ENCODE assay signal across 18 cellular contexts in genomic region chr6:113662049-113662655, GRCh38.
DNase-seq lines count a peak whose midpoint lies in the region; ATAC-seq, FAIRE-seq and TF ChIP-seq lines count a peak whose summit lies in the region.
"Had no signal": no experiment of that assay in that cellular context is flagged by ENCODE, and none has a peak within 500 bp of the region (broad histone marks: within the 10 kb centered on the region; RNA-seq: fewer than 3 reads in every experiment).

No MANE protein-coding gene starts in this region.

- peaks cover 0 to 2% (median 0%) of the 10 kb centered on the region in 7 donors for H3K9me3 Mint-ChIP-seq in CD14-positive monocyte
- H3K9me3 Mint-ChIP-seq: CD4-positive, alpha-beta T cell had no signal

- H3K27ac ChIP-seq in endothelial cell of umbilical vein (ENCODE audit: insufficient read depth, low read depth, low read length) = peak overlapping the region; percentile 64
- H3K27ac ChIP-seq: GM23248 had no signal

- no TSS peak for BruUV-seq in endothelial cell of umbilical vein (replicated peaks; lab: Mats Ljungman, UMichigan)

- no peaks in the 10 kb centered on the region for H3K27me3 ChIP-seq in endothelial cell of umbilical vein (ENCODE audit: control insufficient read depth in 2 of 2, insufficient read depth in 2 of 2, low read length in 2 of 2)

- no peaks in the 10 kb centered on the region for H3K9me3 ChIP-seq in endothelial cell of umbilical vein (replicated peaks; ENCODE audit: control insufficient read depth, insufficient read depth, low read length)

- no peak for TF ChIP-seq POLR2A in endothelial cell of umbilical vein (IDR thresholded peaks at IDR 0.05; ENCODE audit: low read depth, low read length)

- H3K9ac ChIP-seq in endothelial cell of umbilical vein (replicated peaks; ENCODE audit: extremely low read depth, insufficient read depth, low read length) = no peak overlapping the region
- H3K9ac ChIP-seq: GM23248 had no signal

- peaks cover 0 to 3% (median 0%) of the 10 kb centered on the region in 3 donors for H3K27me3 Mint-ChIP-seq in CD14-positive monocyte (ENCODE audit: low read depth in 3 of 3)

- H3K36me3 ChIP-seq in endothelial cell of umbilical vein (ENCODE audit: control insufficient read depth in 2 of 2, extremely low read depth in 1 of 2, insufficient read depth in 2 of 2, low read length in 2 of 2) = no peaks in the 10 kb centered on the region

- H3K79me2 ChIP-seq in endothelial cell of umbilical vein (ENCODE audit: control insufficient read depth, insufficient read depth, low read length) = no peaks in the 10 kb centered on the region

- peaks cover 13% of the 10 kb centered on the region for H3K4me1 Mint-ChIP-seq in CD14-positive monocyte

- H2AFZ ChIP-seq in endothelial cell of umbilical vein (ENCODE audit: low read depth, low read length) = peak overlapping the region; percentile 61
- H2AFZ ChIP-seq: GM23248 had no signal

- dilution Hi-C loops in endothelial cell of umbilical vein (cut with MboI; ENCODE audit: extremely low pct_ligation_motif_present, low sequenced_read_pairs) = no loop called here

- H3K4me1 ChIP-seq in endothelial cell of umbilical vein (ENCODE audit: control insufficient read depth, extremely low read depth, insufficient read depth, low read length) = peaks cover 14% of the 10 kb centered on the region

- no peak overlapping the region for H3K4me3 Mint-ChIP-seq in CD14-positive monocyte
- H3K4me3 Mint-ChIP-seq: CD4-positive, alpha-beta T cell had no signal

- H4K20me1 ChIP-seq in endothelial cell of umbilical vein (replicated peaks; ENCODE audit: control insufficient read depth, extremely low read depth, insufficient read depth, low read length) = no peaks in the 10 kb centered on the region

- CTCF ChIA-PET in endothelial cell of umbilical vein (lab: Charles Lee) = interaction anchor here (0.6 to 1.0 kb wide), 3 partner anchors 13 to 32 kb away, joined by 3 to 4 read pairs (median 3); no protein-coding TSS in a partner anchor

- TF ChIP-seq CTCF in CD14-positive monocyte (IDR thresholded peaks at IDR 0.05) (no peak), endothelial cell of umbilical vein (IDR thresholded peaks at IDR 0.05; ENCODE audit: extremely low read depth in 1 of 2, insufficient read depth in 1 of 2, low read depth in 1 of 2, low read length in 2 of 2) (no peak)

- peak overlapping the region in 1 of 7 donors; percentile 58 for H3K27ac Mint-ChIP-seq in CD14-positive monocyte
- H3K27ac Mint-ChIP-seq: CD4-positive, alpha-beta T cell had no signal

- intact Hi-C loops in CD14-positive monocyte (cut with micrococcal nuclease) (no loop called here), endothelial cell of umbilical vein (cut with micrococcal nuclease) (no loop called here)

- peak; percentile 48 for FAIRE-seq in endothelial cell of umbilical vein (lab: Jason Lieb, UNC)
- FAIRE-seq: A204.1, G401.6 had no signal

- peak overlapping the region; percentile 83 for H3K4me2 ChIP-seq in endothelial cell of umbilical vein (ENCODE audit: insufficient read depth, low read length)

- no peaks in the 10 kb centered on the region for H3K36me3 Mint-ChIP-seq in CD14-positive monocyte

- no peaks in the 10 kb centered on the region for H3K9me1 ChIP-seq in endothelial cell of umbilical vein (replicated peaks; ENCODE audit: control insufficient read depth, extremely low read depth, insufficient read depth, low read length)

- peak; percentile 52 for DNase-seq in CD14-positive monocyte (ENCODE audit: low spot score)
- DNase-seq in endothelial cell of umbilical vein (ENCODE audit: low read depth, low spot score) = peak; percentile 44
- no peak for DNase-seq in NCI-H2029 (lab: John Stamatoyannopoulos, UW)
- no peak for DNase-seq in activated CD8-positive, alpha-beta memory T cell treated with anti-CD3 and anti-CD28 coated beads, Interleukin-2, amount 50 U/mL, for 48 hours
- DNase-seq in cerebellar cortex (ENCODE audit: low spot score) = no peak
- DNase-seq in NCI-H1694 (lab: John Stamatoyannopoulos, UW) = no peak
- DNase-seq: CD4-positive, alpha-beta T cell; DMS79 treated with DMSO at 0.1 percent for 48 hours; GM23248; Kasumi-1; NCI-H1930; NCI-H510A treated with DMSO at 0.1 percent for 48 hours; PC-3 had no signal

- POLR2A ChIA-PET in endothelial cell of umbilical vein (lab: Charles Lee) = no interaction called here

- H3K4me3 ChIP-seq in endothelial cell of umbilical vein (replicated peaks in 1 of 3; ENCODE audit: insufficient read depth in 1 of 3, low read depth in 1 of 3, low read length in 3 of 3) = peak overlapping the region in 1 of 3 experiments; percentile 41
- H3K4me3 ChIP-seq: GM23248 had no signal

- ATAC-seq in GM19395 (IDR thresholded peaks at IDR 0.05; ENCODE audit: unreplicated experiment) (peak; percentile 17), HG03442 (IDR thresholded peaks at IDR 0.05; ENCODE audit: unreplicated experiment) (peak; percentile 21)
- ATAC-seq: HCT116, PC-3 had no signal

TF ChIP-seq in endothelial cell of umbilical vein, 7 proteins besides CTCF, POLR2A, EP300 and RAD21:
- TF ChIP-seq EZH2 (IDR thresholded peaks at IDR 0.05; ENCODE audit: borderline replicate concordance, low read depth, low read length, severe bottlenecking) (no peak), FOS (IDR thresholded peaks at IDR 0.05; ENCODE audit: borderline replicate concordance, insufficient read depth, low read length) (no peak), JUN (IDR thresholded peaks at IDR 0.05; ENCODE audit: borderline replicate concordance, insufficient read depth, insufficient read length, low read depth) (no peak), POLR2AphosphoS5 (IDR thresholded peaks at IDR 0.05; ENCODE audit: insufficient read depth, low read depth, low read length) (peak; percentile 28), MYC (IDR thresholded peaks at IDR 0.05; ENCODE audit: low read depth, low read length) (no peak), GATA2 (IDR thresholded peaks at IDR 0.05; ENCODE audit: insufficient read depth, insufficient read length, low read depth, low read length) (no peak)
- TF ChIP-seq, protein P1, sequence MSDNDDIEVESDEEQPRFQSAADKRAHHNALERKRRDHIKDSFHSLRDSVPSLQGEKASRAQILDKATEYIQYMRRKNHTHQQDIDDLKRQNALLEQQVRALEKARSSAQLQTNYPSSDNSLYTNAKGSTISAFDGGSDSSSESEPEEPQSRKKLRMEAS (IDR thresholded peaks at IDR 0.05; ENCODE audit: insufficient read depth, insufficient read length) = no peak

Comparison
In these comparisons a context has a peak if more than half of its experiments do, and no peak if none do; other contexts are left out.
1. DNase-seq: peak in CD14-positive monocyte (single experiment) and endothelial cell of umbilical vein (single experiment); none in NCI-H2029 (single experiment), activated CD8-positive, alpha-beta memory T cell treated with anti-CD3 and anti-CD28 coated beads, Interleukin-2, amount 50 U/mL, for 48 hours (single experiment), cerebellar cortex (single experiment) and NCI-H1694 (single experiment).